1 cellular context compared by ENCODE assay signal in the genomic region with DNA sequence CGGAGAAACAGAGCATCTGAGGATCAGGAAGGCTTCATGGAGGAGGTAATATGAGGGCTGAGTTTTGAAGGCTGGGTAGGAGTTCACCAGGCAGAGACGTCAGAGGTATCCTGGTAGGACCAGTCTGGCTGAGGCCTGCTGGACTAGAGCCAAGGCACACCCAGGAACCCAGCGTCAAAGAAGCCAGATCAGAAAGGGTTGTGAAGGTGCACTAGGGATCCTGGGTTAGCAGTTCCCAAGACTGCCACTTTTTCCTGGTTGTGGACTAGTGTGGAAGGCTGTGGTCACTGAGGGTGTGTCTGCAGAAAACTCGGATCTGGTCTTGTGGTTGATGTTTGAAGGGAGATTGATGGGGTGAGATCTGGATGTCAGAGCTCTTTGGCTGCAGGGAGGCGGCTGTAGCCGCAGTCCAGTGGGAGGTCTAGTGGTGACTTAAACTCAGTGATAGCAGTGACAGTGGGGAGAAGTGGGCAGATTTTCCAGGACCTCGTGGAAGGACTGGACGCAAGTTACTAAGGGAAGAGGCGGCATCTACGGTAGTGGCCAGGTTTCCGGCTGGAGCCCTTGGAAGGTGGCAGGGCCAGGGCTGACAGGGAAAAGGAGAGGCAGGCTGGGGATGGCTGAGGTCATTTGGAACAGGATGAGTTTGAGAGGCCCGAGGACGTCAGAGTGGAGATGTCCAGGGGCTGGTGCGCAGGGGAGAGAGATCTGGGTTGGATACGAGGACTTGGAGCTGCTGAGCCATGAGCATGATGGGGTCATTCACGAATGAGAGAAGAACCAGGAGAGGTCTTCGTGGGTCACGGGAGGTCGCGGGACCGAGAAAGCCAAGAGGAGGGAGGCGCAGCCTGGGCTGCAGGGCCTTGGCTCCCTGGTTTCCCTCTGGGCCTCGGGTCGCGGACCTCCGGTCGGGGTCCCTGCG.
A peak's percentile ranks its signal among the peaks of the same experiment; 100 is the strongest.
TF ChIP-seq lines count a peak whose summit lies in the region.

No MANE protein-coding gene starts in this region.

TF ChIP-seq in HepG2, 621 proteins besides CTCF, POLR2A, EP300 and RAD21 (continues in another document):
- TF ChIP-seq ZNF160 (CRISPR knock-in tag; IDR thresholded peaks at IDR 0.05) (0 out of 2 replicates have a peak, but pooled peaks have one; percentile 2), ZFX (CRISPR knock-in tag; IDR thresholded peaks at IDR 0.05; ENCODE audit: low read depth) (no peak), MED1 (CRISPR knock-in tag; IDR thresholded peaks at IDR 0.05) (peak; percentile 24; the same call in 1 of the 2 replicates), TGIF2 (CRISPR knock-in tag; IDR thresholded peaks at IDR 0.05) (0 out of 2 replicates have a peak, but pooled peaks have one; percentile 64), CREB1 (IDR thresholded peaks at IDR 0.05) (no peak), CREB1 (CRISPR knock-in tag; IDR thresholded peaks at IDR 0.05) (no peak), SP2 (CRISPR knock-in tag; IDR thresholded peaks at IDR 0.05) (peak; percentile 11; the same call in 1 of the 2 replicates), HIVEP1 (CRISPR knock-in tag; IDR thresholded peaks at IDR 0.05) (no peak), JARID2 (CRISPR knock-in tag; IDR thresholded peaks at IDR 0.05; ENCODE audit: insufficient replicate concordance) (no peak), ZNF232 (CRISPR knock-in tag; IDR thresholded peaks at IDR 0.05; ENCODE audit: borderline replicate concordance) (0 out of 2 replicates have a peak, but pooled peaks have one; percentile 45), ZNF317 (CRISPR knock-in tag; IDR thresholded peaks at IDR 0.05) (0 out of 2 replicates have a peak, but pooled peaks have one; percentile 10), EEA1 (CRISPR knock-in tag; IDR thresholded peaks at IDR 0.05; ENCODE audit: borderline replicate concordance) (no peak), ZFP82 (CRISPR knock-in tag; IDR thresholded peaks at IDR 0.05; ENCODE audit: borderline replicate concordance) (peak; percentile 70; the same call in 1 of the 2 replicates), NFKB2 (CRISPR knock-in tag; IDR thresholded peaks at IDR 0.05; ENCODE audit: borderline replicate concordance) (0 out of 2 replicates have a peak, but pooled peaks have one; percentile 36), MED13 (CRISPR knock-in tag; IDR thresholded peaks at IDR 0.05) (0 out of 2 replicates have a peak, but pooled peaks have one; percentile 26), ZNF33A (CRISPR knock-in tag; IDR thresholded peaks at IDR 0.05; ENCODE audit: borderline replicate concordance) (no peak), ZNF446 (CRISPR knock-in tag; IDR thresholded peaks at IDR 0.05) (0 out of 2 replicates have a peak, but pooled peaks have one; percentile 27), ZFP62 (CRISPR knock-in tag; IDR thresholded peaks at IDR 0.05) (0 out of 2 replicates have a peak, but pooled peaks have one; percentile 31), HOXD1 (CRISPR knock-in tag; IDR thresholded peaks at IDR 0.05) (0 out of 2 replicates have a peak, but pooled peaks have one; percentile 37), ZNF350 (CRISPR knock-in tag; IDR thresholded peaks at IDR 0.05; ENCODE audit: borderline replicate concordance, low read depth) (no peak), ZNF264 (CRISPR knock-in tag; IDR thresholded peaks at IDR 0.05) (0 out of 2 replicates have a peak, but pooled peaks have one; percentile 35), ZNF180 (CRISPR knock-in tag; IDR thresholded peaks at IDR 0.05; ENCODE audit: borderline replicate concordance, low read depth) (0 out of 2 replicates have a peak, but pooled peaks have one; percentile 19), ZNF782 (CRISPR knock-in tag; IDR thresholded peaks at IDR 0.05; ENCODE audit: borderline replicate concordance) (0 out of 2 replicates have a peak, but pooled peaks have one; percentile 16), ZNF205 (CRISPR knock-in tag; IDR thresholded peaks at IDR 0.05) (no peak), AHR (CRISPR knock-in tag; IDR thresholded peaks at IDR 0.05) (no peak), ZFP90 (CRISPR knock-in tag; IDR thresholded peaks at IDR 0.05; ENCODE audit: borderline replicate concordance) (0 out of 2 replicates have a peak, but pooled peaks have one; percentile 57), ZNF879 (CRISPR knock-in tag; IDR thresholded peaks at IDR 0.05) (no peak), ZIK1 (CRISPR knock-in tag; IDR thresholded peaks at IDR 0.05; ENCODE audit: borderline replicate concordance, low read depth) (0 out of 2 replicates have a peak, but pooled peaks have one; percentile 13), ZNF556 (CRISPR knock-in tag; IDR thresholded peaks at IDR 0.05; ENCODE audit: borderline replicate concordance) (0 out of 2 replicates have a peak, but pooled peaks have one; percentile 20)
- TF ChIP-seq, protein P1, sequence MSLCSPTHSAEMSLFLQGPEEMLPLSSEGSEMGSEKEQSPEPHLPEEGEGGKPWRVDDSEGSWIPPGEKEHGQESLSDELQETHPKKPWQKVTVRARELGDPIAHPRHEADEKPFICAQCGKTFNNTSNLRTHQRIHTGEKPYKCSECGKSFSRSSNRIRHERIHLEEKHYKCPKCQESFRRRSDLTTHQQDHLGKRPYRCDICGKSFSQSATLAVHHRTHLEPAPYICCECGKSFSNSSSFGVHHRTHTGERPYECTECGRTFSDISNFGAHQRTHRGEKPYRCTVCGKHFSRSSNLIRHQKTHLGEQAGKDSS (CRISPR knock-in tag; IDR thresholded peaks at IDR 0.05; ENCODE audit: borderline replicate concordance, low read depth): peak; percentile 51; the same call in 1 of the 2 replicates
- TF ChIP-seq, protein P2, sequence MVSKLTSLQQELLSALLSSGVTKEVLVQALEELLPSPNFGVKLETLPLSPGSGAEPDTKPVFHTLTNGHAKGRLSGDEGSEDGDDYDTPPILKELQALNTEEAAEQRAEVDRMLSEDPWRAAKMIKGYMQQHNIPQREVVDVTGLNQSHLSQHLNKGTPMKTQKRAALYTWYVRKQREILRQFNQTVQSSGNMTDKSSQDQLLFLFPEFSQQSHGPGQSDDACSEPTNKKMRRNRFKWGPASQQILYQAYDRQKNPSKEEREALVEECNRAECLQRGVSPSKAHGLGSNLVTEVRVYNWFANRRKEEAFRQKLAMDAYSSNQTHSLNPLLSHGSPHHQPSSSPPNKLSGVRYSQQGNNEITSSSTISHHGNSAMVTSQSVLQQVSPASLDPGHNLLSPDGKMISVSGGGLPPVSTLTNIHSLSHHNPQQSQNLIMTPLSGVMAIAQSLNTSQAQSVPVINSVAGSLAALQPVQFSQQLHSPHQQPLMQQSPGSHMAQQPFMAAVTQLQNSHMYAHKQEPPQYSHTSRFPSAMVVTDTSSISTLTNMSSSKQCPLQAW (CRISPR knock-in tag; IDR thresholded peaks at IDR 0.05): no peak
- TF ChIP-seq, protein P3, sequence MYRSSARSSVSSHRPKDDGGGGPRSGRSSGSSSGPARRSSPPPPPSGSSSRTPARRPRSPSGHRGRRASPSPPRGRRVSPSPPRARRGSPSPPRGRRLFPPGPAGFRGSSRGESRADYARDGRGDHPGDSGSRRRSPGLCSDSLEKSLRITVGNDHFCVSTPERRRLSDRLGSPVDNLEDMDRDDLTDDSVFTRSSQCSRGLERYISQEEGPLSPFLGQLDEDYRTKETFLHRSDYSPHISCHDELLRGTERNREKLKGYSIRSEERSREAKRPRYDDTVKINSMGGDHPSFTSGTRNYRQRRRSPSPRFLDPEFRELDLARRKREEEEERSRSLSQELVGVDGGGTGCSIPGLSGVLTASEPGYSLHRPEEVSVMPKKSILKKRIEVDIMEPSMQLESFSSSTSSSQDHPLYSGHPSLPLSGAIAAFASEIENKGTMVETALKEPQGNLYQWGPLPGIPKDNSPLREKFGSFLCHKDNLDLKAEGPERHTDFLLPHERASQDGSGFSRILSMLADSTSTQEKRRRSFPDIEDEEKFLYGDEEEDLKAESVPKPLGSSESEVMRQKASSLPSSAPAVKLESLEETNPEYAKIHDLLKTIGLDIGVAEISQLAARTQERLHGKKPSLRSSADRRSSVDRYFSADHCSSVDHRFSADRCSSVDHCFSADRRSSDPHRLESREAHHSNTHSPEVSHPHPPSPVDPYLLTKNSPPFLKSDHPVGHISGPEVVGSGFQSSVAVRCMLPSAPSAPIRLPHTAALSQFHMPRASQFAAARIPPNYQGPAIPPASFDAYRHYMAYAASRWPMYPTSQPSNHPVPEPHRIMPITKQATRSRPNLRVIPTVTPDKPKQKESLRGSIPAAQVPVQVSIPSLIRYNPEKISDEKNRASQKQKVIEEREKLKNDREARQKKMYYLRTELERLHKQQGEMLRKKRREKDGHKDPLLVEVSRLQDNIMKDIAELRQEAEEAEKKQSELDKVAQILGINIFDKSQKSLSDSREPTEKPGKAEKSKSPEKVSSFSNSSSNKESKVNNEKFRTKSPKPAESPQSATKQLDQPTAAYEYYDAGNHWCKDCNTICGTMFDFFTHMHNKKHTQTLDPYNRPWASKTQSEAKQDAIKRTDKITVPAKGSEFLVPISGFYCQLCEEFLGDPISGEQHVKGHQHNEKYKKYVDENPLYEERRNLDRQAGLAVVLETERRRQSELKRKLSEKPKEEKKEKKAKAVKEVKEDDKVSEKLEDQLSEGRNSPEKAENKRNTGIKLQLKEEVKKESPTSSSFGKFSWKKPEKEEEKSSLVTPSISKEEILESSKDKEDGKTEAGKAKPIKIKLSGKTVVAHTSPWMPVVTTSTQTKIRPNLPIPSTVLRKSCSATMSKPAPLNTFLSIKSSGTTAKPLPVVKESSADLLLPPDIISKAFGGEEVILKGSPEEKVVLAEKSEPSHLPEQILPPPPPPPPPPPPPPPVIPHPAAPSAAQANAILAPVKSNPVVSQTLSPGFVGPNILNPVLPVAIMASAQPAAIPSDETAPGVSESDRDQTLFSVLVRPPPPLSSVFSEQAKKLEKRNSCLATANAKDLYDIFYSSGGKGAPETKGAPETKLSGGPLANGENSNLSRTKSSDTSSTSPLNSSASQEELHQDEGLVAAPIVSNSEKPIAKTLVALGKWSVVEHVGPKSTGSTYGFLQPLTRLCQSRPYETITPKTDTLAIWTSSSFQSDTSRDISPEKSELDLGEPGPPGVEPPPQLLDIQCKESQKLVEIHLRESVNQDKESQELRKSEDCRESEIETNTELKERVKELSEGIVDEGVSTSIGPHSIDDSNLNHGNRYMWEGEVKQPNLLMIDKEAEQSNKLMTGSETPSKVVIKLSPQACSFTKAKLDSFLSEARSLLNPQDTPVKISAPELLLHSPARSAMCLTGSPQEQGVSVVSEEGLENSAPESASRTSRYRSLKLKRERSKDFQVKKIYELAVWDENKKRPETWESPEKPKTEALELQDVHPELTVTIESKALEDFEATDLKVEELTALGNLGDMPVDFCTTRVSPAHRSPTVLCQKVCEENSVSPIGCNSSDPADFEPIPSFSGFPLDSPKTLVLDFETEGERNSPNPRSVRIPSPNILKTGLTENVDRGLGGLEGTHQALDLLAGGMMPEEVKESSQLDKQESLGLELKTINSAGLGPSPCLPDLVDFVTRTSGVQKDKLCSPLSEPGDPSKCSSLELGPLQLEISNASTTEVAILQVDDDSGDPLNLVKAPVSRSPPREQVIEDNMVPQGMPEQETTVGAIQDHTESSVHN (CRISPR knock-in tag; IDR thresholded peaks at IDR 0.05): no peak
- TF ChIP-seq, protein P4, sequence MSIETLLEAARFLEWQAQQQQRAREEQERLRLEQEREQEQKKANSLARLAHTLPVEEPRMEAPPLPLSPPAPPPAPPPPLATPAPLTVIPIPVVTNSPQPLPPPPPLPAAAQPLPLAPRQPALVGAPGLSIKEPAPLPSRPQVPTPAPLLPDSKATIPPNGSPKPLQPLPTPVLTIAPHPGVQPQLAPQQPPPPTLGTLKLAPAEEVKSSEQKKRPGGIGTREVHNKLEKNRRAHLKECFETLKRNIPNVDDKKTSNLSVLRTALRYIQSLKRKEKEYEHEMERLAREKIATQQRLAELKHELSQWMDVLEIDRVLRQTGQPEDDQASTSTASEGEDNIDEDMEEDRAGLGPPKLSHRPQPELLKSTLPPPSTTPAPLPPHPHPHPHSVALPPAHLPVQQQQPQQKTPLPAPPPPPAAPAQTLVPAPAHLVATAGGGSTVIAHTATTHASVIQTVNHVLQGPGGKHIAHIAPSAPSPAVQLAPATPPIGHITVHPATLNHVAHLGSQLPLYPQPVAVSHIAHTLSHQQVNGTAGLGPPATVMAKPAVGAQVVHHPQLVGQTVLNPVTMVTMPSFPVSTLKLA (IDR thresholded peaks at IDR 0.05): no peak
- TF ChIP-seq, protein P5, sequence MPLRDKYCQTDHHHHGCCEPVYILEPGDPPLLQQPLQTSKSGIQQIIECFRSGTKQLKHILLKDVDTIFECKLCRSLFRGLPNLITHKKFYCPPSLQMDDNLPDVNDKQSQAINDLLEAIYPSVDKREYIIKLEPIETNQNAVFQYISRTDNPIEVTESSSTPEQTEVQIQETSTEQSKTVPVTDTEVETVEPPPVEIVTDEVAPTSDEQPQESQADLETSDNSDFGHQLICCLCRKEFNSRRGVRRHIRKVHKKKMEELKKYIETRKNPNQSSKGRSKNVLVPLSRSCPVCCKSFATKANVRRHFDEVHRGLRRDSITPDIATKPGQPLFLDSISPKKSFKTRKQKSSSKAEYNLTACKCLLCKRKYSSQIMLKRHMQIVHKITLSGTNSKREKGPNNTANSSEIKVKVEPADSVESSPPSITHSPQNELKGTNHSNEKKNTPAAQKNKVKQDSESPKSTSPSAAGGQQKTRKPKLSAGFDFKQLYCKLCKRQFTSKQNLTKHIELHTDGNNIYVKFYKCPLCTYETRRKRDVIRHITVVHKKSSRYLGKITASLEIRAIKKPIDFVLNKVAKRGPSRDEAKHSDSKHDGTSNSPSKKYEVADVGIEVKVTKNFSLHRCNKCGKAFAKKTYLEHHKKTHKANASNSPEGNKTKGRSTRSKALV (CRISPR knock-in tag; IDR thresholded peaks at IDR 0.05): 0 out of 2 replicates have a peak, but pooled peaks have one; percentile 33
- TF ChIP-seq, protein P6, sequence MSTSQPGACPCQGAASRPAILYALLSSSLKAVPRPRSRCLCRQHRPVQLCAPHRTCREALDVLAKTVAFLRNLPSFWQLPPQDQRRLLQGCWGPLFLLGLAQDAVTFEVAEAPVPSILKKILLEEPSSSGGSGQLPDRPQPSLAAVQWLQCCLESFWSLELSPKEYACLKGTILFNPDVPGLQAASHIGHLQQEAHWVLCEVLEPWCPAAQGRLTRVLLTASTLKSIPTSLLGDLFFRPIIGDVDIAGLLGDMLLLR (CRISPR knock-in tag; IDR thresholded peaks at IDR 0.05): no peak
